In genomic region chr12:98593351-98594049, GRCh38 we compare ENCODE assay signal across 1 cellular context.
TF ChIP-seq lines count a peak whose summit lies in the region.

SLC25A3 (plus strand) TSS chr12:98593686; CDS start chr12:98593979, 293 bp downstream.

TF ChIP-seq in HEK293, 187 proteins besides CTCF, POLR2A, EP300 and RAD21 (continued from another document and continues in another):
- TF ChIP-seq ZNF518A (tag by site-specific recombination; conservative IDR thresholded peaks at IDR 0.05; ENCODE audit: low read depth) (no peak), RBAK (tag by site-specific recombination; IDR thresholded peaks at IDR 0.05) (no peak), TCF7L2 (IDR thresholded peaks at IDR 0.05; ENCODE audit: borderline replicate concordance, low read depth, low read length) (no peak), ZNF529 (tag by site-specific recombination; IDR thresholded peaks at IDR 0.05; ENCODE audit: insufficient replicate concordance) (no peak), ZBTB6 (tag by site-specific recombination; IDR thresholded peaks at IDR 0.05) (no peak), GLIS1 (tag by site-specific recombination; IDR thresholded peaks at IDR 0.05) (no peak), ZNF214 (tag by site-specific recombination; IDR thresholded peaks at IDR 0.05; ENCODE audit: borderline replicate concordance) (no peak), KLF16 (tag by site-specific recombination; IDR thresholded peaks at IDR 0.05) (peak; percentile 41; the same call in 1 of the 2 replicates), PRDM2 (tag by site-specific recombination; IDR thresholded peaks at IDR 0.05; ENCODE audit: borderline replicate concordance) (no peak), INSM2 (tag by site-specific recombination; IDR thresholded peaks at IDR 0.05) (no peak), ZNF302 (tag by site-specific recombination; IDR thresholded peaks at IDR 0.05; ENCODE audit: low read depth) (no peak), ZNF354C (tag by site-specific recombination; IDR thresholded peaks at IDR 0.05; ENCODE audit: borderline replicate concordance, low read depth) (no peak), PRDM10 (tag by site-specific recombination; IDR thresholded peaks at IDR 0.05) (peak; percentile 65), KLF8 (tag by site-specific recombination; IDR thresholded peaks at IDR 0.05) (no peak; the same call in 1 of the 2 replicates), ZNF2 (tag by site-specific recombination; IDR thresholded peaks at IDR 0.05) (peak; percentile 62; the same call in 1 of the 2 replicates), ZIC2 (tag by site-specific recombination; IDR thresholded peaks at IDR 0.05) (no peak), ZNF658 (tag by site-specific recombination; IDR thresholded peaks at IDR 0.05) (no peak), PRDM1 (tag by site-specific recombination; IDR thresholded peaks at IDR 0.05) (no peak), ZNF843 (tag by site-specific recombination; IDR thresholded peaks at IDR 0.05) (no peak), ZBTB49 (tag by site-specific recombination; IDR thresholded peaks at IDR 0.05; ENCODE audit: low read depth) (no peak), ZNF76 (tag by site-specific recombination; IDR thresholded peaks at IDR 0.05; ENCODE audit: borderline replicate concordance, low read depth) (0 out of 2 replicates have a peak, but pooled peaks have one; percentile 16), ZBTB8A (tag by site-specific recombination; IDR thresholded peaks at IDR 0.05) (peak; percentile 64), ZNF837 (tag by site-specific recombination; IDR thresholded peaks at IDR 0.05) (no peak), ZNF654 (tag by site-specific recombination; IDR thresholded peaks at IDR 0.05; ENCODE audit: low read depth) (no peak), ZNF449 (tag by site-specific recombination; IDR thresholded peaks at IDR 0.05) (no peak), ZNF394 (tag by site-specific recombination; IDR thresholded peaks at IDR 0.05; ENCODE audit: borderline replicate concordance) (peak; percentile 46; the same call in 1 of the 2 replicates), ZNF335 (tag by site-specific recombination; conservative IDR thresholded peaks at IDR 0.05) (peak; percentile 74), PRDM6 (tag by site-specific recombination; IDR thresholded peaks at IDR 0.05) (no peak)
